ENCODE assay signal across 2 cellular contexts in the genomic region with DNA sequence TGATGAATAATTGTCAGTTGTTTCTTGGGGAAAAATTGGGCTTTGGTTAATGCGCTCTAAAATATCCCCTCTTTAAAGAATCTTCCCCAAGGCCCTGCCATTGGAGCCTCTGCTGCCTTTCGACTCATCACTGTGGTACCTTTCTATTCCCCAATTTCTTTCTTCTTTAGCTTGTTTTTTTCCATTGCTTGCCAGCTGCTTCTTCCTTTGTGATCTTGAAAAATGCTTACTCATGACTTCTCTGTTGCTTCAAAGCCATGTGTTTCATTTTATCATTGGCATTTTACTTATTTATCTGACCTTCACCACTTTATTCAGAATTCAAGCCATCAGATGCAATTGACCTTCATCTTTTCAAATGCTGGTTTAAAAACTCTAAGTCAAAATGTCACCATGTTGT.
TF ChIP-seq lines count a peak whose summit lies in the region.

No MANE protein-coding gene starts in this region.

TF ChIP-seq in HepG2, 621 proteins besides CTCF, POLR2A, EP300 and RAD21:
- no peak for TF ChIP-seq ZBTB38 (CRISPR knock-in tag; IDR thresholded peaks at IDR 0.05)
- TF ChIP-seq ZNF572 (CRISPR knock-in tag; IDR thresholded peaks at IDR 0.05): no peak
- no peak for TF ChIP-seq TBX3 (IDR thresholded peaks at IDR 0.05; ENCODE audit: borderline replicate concordance)
- TF ChIP-seq MAFF (IDR thresholded peaks at IDR 0.05; ENCODE audit: low read depth, low read length): peak; percentile 81
- TF ChIP-seq MAFK (conservative IDR thresholded peaks at IDR 0.05 in 1 of 2, IDR thresholded peaks at IDR 0.05 in 1 of 2; ENCODE audit: low read length in 2 of 2): peak; percentile 77 to 89

TF ChIP-seq in H1, 55 proteins besides CTCF, POLR2A, EP300 and RAD21:
- no peak for TF ChIP-seq ATF3 (IDR thresholded peaks at IDR 0.05; ENCODE audit: insufficient read depth, low read depth, low read length)
- TF ChIP-seq E2F6 (IDR thresholded peaks at IDR 0.05): no peak
- peak; percentile 45; the same call in 1 of the 2 replicates for TF ChIP-seq MAFK (IDR thresholded peaks at IDR 0.05; ENCODE audit: low read depth, low read length)
- TF ChIP-seq ASH2L (IDR thresholded peaks at IDR 0.05; ENCODE audit: low read length): no peak
